ENCODE assay signal across 18 cellular contexts in genomic region chr12:51832708-51833107, GRCh38. TPM values are rescaled to one million over a fixed set of nuclear protein-coding genes. Genes with fewer than 3 reads are reported as not detected.
A peak's percentile ranks its signal among the peaks of the same experiment; 100 is the strongest.
DNase-seq lines count a peak whose midpoint lies in the region; TF ChIP-seq lines count a peak whose summit lies in the region.
"Had no signal": no experiment of that assay in that cellular context is flagged by ENCODE, and none has a peak within 500 bp of the region (broad histone marks: within the 10 kb centered on the region; RNA-seq: fewer than 3 reads in every experiment).

No MANE protein-coding gene starts in this region.

- no peaks in the 10 kb centered on the region for H3K36me3 Mint-ChIP-seq in HFFc6 (ENCODE audit: low read depth)
- H3K36me3 Mint-ChIP-seq: stimulated activated naive B cell treated with anti-CD40 and anti-IgM and Interleukin-4, amounts not matched to agents 10 μg/mL and 1 μg/mL and 100 μg/mL, for 72 hours had no signal

- H3K4me3 Mint-ChIP-seq in HFFc6: no peak overlapping the region
- H3K4me3 Mint-ChIP-seq: nephron progenitor cell; stimulated activated naive B cell treated with anti-CD40 and anti-IgM and Interleukin-4, amounts not matched to agents 10 μg/mL and 1 μg/mL and 100 μg/mL, for 72 hours had no signal

- H3K27ac Mint-ChIP-seq in HFFc6: no peak overlapping the region
- H3K27ac Mint-ChIP-seq: nephron progenitor cell; stimulated activated naive B cell treated with anti-CD40 and anti-IgM and Interleukin-4, amounts not matched to agents 10 μg/mL and 1 μg/mL and 100 μg/mL, for 72 hours had no signal

- no peaks in the 10 kb centered on the region for H3K9me3 Mint-ChIP-seq in HFFc6
- H3K9me3 Mint-ChIP-seq: nephron progenitor cell; stimulated activated naive B cell treated with anti-CD40 and anti-IgM and Interleukin-4, amounts not matched to agents 10 μg/mL and 1 μg/mL and 100 μg/mL, for 72 hours had no signal

- peak; percentile 16 for DNase-seq in CD1c-positive myeloid dendritic cell (ENCODE audit: extremely low spot score)
- peak; percentile 65 for DNase-seq in GDM1 (lab: John Stamatoyannopoulos, UW)
- DNase-seq in NOMO-1 treated with dmso at 0.1 percent for 144 hours (lab: John Stamatoyannopoulos, UW; ENCODE audit: unreplicated experiment): peak; percentile 69
- peak; percentile 36 for DNase-seq in left kidney (ENCODE audit: low read depth, low spot score)
- no peak for DNase-seq in OCI-M2 (lab: John Stamatoyannopoulos, UW; ENCODE audit: unreplicated experiment)
- no peak for DNase-seq in HFFc6
- DNase-seq in stimulated activated CD4-positive, alpha-beta T cell treated with anti-CD3 and anti-CD28 coated beads, Interleukin-4, amount 100 ng/mL, for 24 hours: no peak
- DNase-seq: activated T-cell treated with anti-CD3 and anti-CD28 coated beads for 4 hours; dorsolateral prefrontal cortex; left ventricle myocardium superior; NCI-H187; NCI-H774; nephron progenitor cell; stimulated activated naive B cell treated with anti-CD40 and anti-IgM and Interleukin-4, amounts not matched to agents 10 μg/mL and 1 μg/mL and 100 μg/mL, for 72 hours had no signal

- H3K27me3 Mint-ChIP-seq in HFFc6 (ENCODE audit: insufficient read depth): peaks cover 39% of the 10 kb centered on the region

- no peak for TF ChIP-seq CTCF in HFFc6 (IDR thresholded peaks at IDR 0.05)

- peaks cover 7% of the 10 kb centered on the region for H3K4me1 Mint-ChIP-seq in HFFc6 (ENCODE audit: low read depth)

RNA-seq across cellular contexts. Expression of gene FIGNL2, which starts 15.8 kb away (rescaled TPM):
- not detected for total RNA-seq in HFFc6 (2021; fragmentation: NEBNext Ultra II Directional; extraction: Animal tissue kit (Norgen Biotek cat#: 25700))
- total RNA-seq: H4 had no signal

RNA-seq across cellular contexts. Expression of gene ANKRD33, which starts 55.2 kb away (rescaled TPM):
- total RNA-seq in HFFc6 (2021; fragmentation: NEBNext Ultra II Directional; extraction: Animal tissue kit (Norgen Biotek cat#: 25700)): not detected
- total RNA-seq: astrocyte, H4, left ventricle myocardium superior, right cardiac atrium, SK-MEL-5 had no signal

Comparison
In these comparisons a context has a peak if more than half of its experiments do, and no peak if none do; other contexts are left out.
1. DNase-seq: peak in CD1c-positive myeloid dendritic cell (single experiment), GDM1 (single experiment), NOMO-1 treated with dmso at 0.1 percent for 144 hours (single experiment) and left kidney (single experiment); none in OCI-M2 (single experiment), HFFc6 (single experiment) and stimulated activated CD4-positive, alpha-beta T cell treated with anti-CD3 and anti-CD28 coated beads, Interleukin-4, amount 100 ng/mL, for 24 hours (single experiment).